ENCODE assay signal across 12 cellular contexts in genomic region chr2:45332094-45332493, GRCh38.
DNase-seq lines count a peak whose midpoint lies in the region; ATAC-seq and FAIRE-seq lines count a peak whose summit lies in the region.
"Had no signal": no experiment of that assay in that cellular context is flagged by ENCODE, and none has a peak within 500 bp of the region (broad histone marks: within the 10 kb centered on the region; RNA-seq: fewer than 3 reads in every experiment).

No MANE protein-coding gene starts in this region.

- no peak overlapping the region for H3K23ac ChIP-seq in mesenchymal stem cell (ENCODE audit: low read length in 2 of 2)

- H4K20me1 ChIP-seq in Karpas-422 (ENCODE audit: insufficient read depth, low read depth, low read length) = no peaks in the 10 kb centered on the region

- H3K4me2 ChIP-seq in Karpas-422 (ENCODE audit: low read depth, low read length, poor library complexity, severe bottlenecking) (no peak overlapping the region), mesenchymal stem cell (ENCODE audit: low read length, poor library complexity, severe bottlenecking) (no peak overlapping the region)

- no peak overlapping the region for H2BK5ac ChIP-seq in mesenchymal stem cell (ENCODE audit: low read depth, low read length, poor library complexity, severe bottlenecking)

- H3K14ac ChIP-seq in mesenchymal stem cell (ENCODE audit: low read length in 2 of 2) = no peak overlapping the region

- intact Hi-C loops in left colon (cut with DNase I, micrococcal nuclease) = no loop called here

- H2AK5ac ChIP-seq in mesenchymal stem cell (ENCODE audit: low read length, severe bottlenecking) = peak overlapping the region; percentile 24

- no peak overlapping the region for H2BK15ac ChIP-seq in mesenchymal stem cell (ENCODE audit: low read depth, poor library complexity, severe bottlenecking)

- H3K27ac ChIP-seq in Karpas-422 (ENCODE audit: low read length) = no peak overlapping the region
- H3K27ac ChIP-seq in mesenchymal stem cell (ENCODE audit: low read length, poor library complexity, severe bottlenecking) = no peak overlapping the region
- H3K27ac ChIP-seq: HL-60 had no signal

- peak; percentile 35 for DNase-seq in CD1c-positive myeloid dendritic cell (ENCODE audit: extremely low spot score)
- DNase-seq in Karpas-422 = peak; percentile 59
- DNase-seq in OCI-M1 (lab: John Stamatoyannopoulos, UW) = peak; percentile 2
- DNase-seq in mesenchymal stem cell = no peak
- DNase-seq in hippocampal formation (lab: John Stamatoyannopoulos, UW) = no peak
- no peak for DNase-seq in left colon
- no peak for DNase-seq in GM19239 (ENCODE audit: insufficient read length, low spot score)
- DNase-seq: ACHN, H7, NCI-H1694 treated with DMSO at 0.1 percent for 48 hours, T-cell had no signal

- no peak overlapping the region for H2BK120ac ChIP-seq in mesenchymal stem cell (ENCODE audit: low read depth, low read length)

- peaks cover 17% of the 10 kb centered on the region for H3K4me1 ChIP-seq in Karpas-422 (ENCODE audit: low read length)
- peaks cover 22% of the 10 kb centered on the region for H3K4me1 ChIP-seq in mesenchymal stem cell (ENCODE audit: control insufficient read depth, insufficient read depth, low read depth, low read length)

- H3K9me2 ChIP-seq in Karpas-422 (replicated peaks; ENCODE audit: insufficient read depth, low read length) = no peaks in the 10 kb centered on the region

- no peak overlapping the region for H3K4ac ChIP-seq in mesenchymal stem cell (ENCODE audit: low read depth in 1 of 2, low read length in 2 of 2)

- FAIRE-seq in GM19239 (lab: Jason Lieb, UNC) = no peak

- H3K27me3 ChIP-seq in Karpas-422 (ENCODE audit: low read length) = no peaks in the 10 kb centered on the region
- H3K27me3 ChIP-seq in mesenchymal stem cell (ENCODE audit: control insufficient read depth in 1 of 2, insufficient read depth in 1 of 2, low read length in 2 of 2) = peaks cover 0 to 11% of the 10 kb centered on the region in 2 experiments

- no peaks in the 10 kb centered on the region for H3K9me3 ChIP-seq in Karpas-422 (ENCODE audit: low read length)
- H3K9me3 ChIP-seq in mesenchymal stem cell (ENCODE audit: control insufficient read depth, low read length) = no peaks in the 10 kb centered on the region

- H2AFZ ChIP-seq in Karpas-422 (ENCODE audit: low read length) = no peak overlapping the region
- no peak overlapping the region for H2AFZ ChIP-seq in mesenchymal stem cell (ENCODE audit: low read depth, low read length)

- H3K4me3 ChIP-seq in Karpas-422 (ENCODE audit: low read length) = no peak overlapping the region
- H3K4me3 ChIP-seq in mesenchymal stem cell (ENCODE audit: insufficient read depth in 1 of 2, low read depth in 1 of 2, low read length in 2 of 2) = no peak overlapping the region

- H3K9ac ChIP-seq in Karpas-422 (ENCODE audit: low read length) (no peak overlapping the region), mesenchymal stem cell (ENCODE audit: low read length) (no peak overlapping the region)

- H4K8ac ChIP-seq in mesenchymal stem cell (ENCODE audit: low read length) = no peak overlapping the region

- H2BK12ac ChIP-seq in mesenchymal stem cell (ENCODE audit: low read length in 2 of 2) = no peak overlapping the region

- no peaks in the 10 kb centered on the region for H3K79me1 ChIP-seq in mesenchymal stem cell (replicated peaks; ENCODE audit: low read length, poor library complexity, severe bottlenecking)

- H3K79me2 ChIP-seq in Karpas-422 (ENCODE audit: low read length) = no peaks in the 10 kb centered on the region

- ATAC-seq in left colon = no peak
- ATAC-seq: T-cell had no signal

- no peak overlapping the region for H4K91ac ChIP-seq in mesenchymal stem cell (ENCODE audit: low read length)

- no peaks in the 10 kb centered on the region for H3K36me3 ChIP-seq in Karpas-422 (ENCODE audit: insufficient read depth, low read length)
- no peaks in the 10 kb centered on the region for H3K36me3 ChIP-seq in mesenchymal stem cell (ENCODE audit: control insufficient read depth in 1 of 2, insufficient read depth in 2 of 2, low read depth in 1 of 2, low read length in 2 of 2)

- H3K18ac ChIP-seq in mesenchymal stem cell (ENCODE audit: low read depth in 1 of 2, low read length in 2 of 2) = no peak overlapping the region

Comparison
In these comparisons a context has a peak if more than half of its experiments do, and no peak if none do; other contexts are left out.
1. DNase-seq: peak in CD1c-positive myeloid dendritic cell (single experiment), Karpas-422 (single experiment) and OCI-M1 (single experiment); none in mesenchymal stem cell (single experiment), hippocampal formation (0 of 2), left colon (0 of 2) and GM19239 (single experiment).